ENCODE assay signal across 35 cellular contexts in genomic region chr7:78683566-78683965, GRCh38.
"Had no signal": no experiment of that assay in that cellular context is flagged by ENCODE, and none has a peak within 500 bp of the region (broad histone marks: within the 10 kb centered on the region; RNA-seq: fewer than 3 reads in every experiment).

No MANE protein-coding gene starts in this region.

- H3K4me3 Mint-ChIP-seq: activated CD4-positive, alpha-beta memory T cell treated with anti-CD3 and anti-CD28 coated beads for 36 hours; activated CD4-positive, alpha-beta T cell treated with anti-CD3 and anti-CD28 coated beads for 36 hours; activated CD4-positive, alpha-beta T cell treated with anti-CD3 and anti-CD28 coated beads, Interleukin-2, amount 10 ng/mL, durations not matched to agents 24 days and 14 days; activated CD8-positive, alpha-beta memory T cell treated with anti-CD3 and anti-CD28 coated beads, Interleukin-2, amount 10 ng/mL, durations not matched to agents 7 days and 5 days; activated CD8-positive, alpha-beta T cell treated with anti-CD3 and anti-CD28 coated beads, Interleukin-2, amount 10 ng/mL, durations not matched to agents 7 days and 5 days; activated naive CD4-positive, alpha-beta T cell treated with anti-CD3 and anti-CD28 coated beads for 36 hours; activated naive CD4-positive, alpha-beta T cell treated with anti-CD3 and anti-CD28 coated beads, Interleukin-2, amount 50 U/mL, for 24 hours; activated naive CD8-positive, alpha-beta T cell treated with anti-CD3 and anti-CD28 coated beads for 36 hours; activated naive CD8-positive, alpha-beta T cell treated with anti-CD3 and anti-CD28 coated beads, Interleukin-2, amount 50 U/mL, for 24 hours; activated T-helper 1 cell treated with anti-CD3 and anti-CD28 coated beads, Interleukin-12 subunit alpha, Interleukin-12 subunit beta, Interleukin-2, Interleukin-4 antibody, amounts not matched to agents 30 ng/mL and 10 ng/mL and 1 ng/mL, durations not matched to agents 14 hours and 24 hours and 36 hours; effector memory CD8-positive, alpha-beta T cell; T-helper 17 cell; T-helper 2 cell treated with Interferon-gamma antibody and Interleukin-4, amounts not matched to agents 5 μg/mL and 100 μg/mL, for 36 hours had no signal

- H3K36me3 Mint-ChIP-seq: activated CD4-positive, alpha-beta memory T cell treated with anti-CD3 and anti-CD28 coated beads for 36 hours; activated CD8-positive, alpha-beta memory T cell treated with anti-CD3 and anti-CD28 coated beads, Interleukin-2, amount 10 ng/mL, durations not matched to agents 7 days and 5 days; activated naive CD4-positive, alpha-beta T cell treated with anti-CD3 and anti-CD28 coated beads, Interleukin-2, amount 50 U/mL, for 24 hours; activated naive CD8-positive, alpha-beta T cell treated with anti-CD3 and anti-CD28 coated beads for 36 hours had no signal

- ATAC-seq: activated CD4-positive, alpha-beta T cell treated with anti-CD3 and anti-CD28 coated beads for 36 hours; activated CD8-positive, alpha-beta memory T cell treated with anti-CD3 and anti-CD28 coated beads, Interleukin-2, amount 10 ng/mL, durations not matched to agents 7 days and 5 days; activated CD8-positive, alpha-beta T cell treated with anti-CD3 and anti-CD28 coated beads, Interleukin-2, amount 10 ng/mL, durations not matched to agents 7 days and 5 days; activated naive CD8-positive, alpha-beta T cell treated with anti-CD3 and anti-CD28 coated beads, Interleukin-2, amount 50 U/mL, for 24 hours; body of pancreas; effector memory CD8-positive, alpha-beta T cell; foreskin keratinocyte; gastroesophageal sphincter; T-helper 17 cell had no signal

- H3K27me3 Mint-ChIP-seq: activated CD4-positive, alpha-beta memory T cell treated with anti-CD3 and anti-CD28 coated beads for 36 hours; activated CD4-positive, alpha-beta T cell treated with anti-CD3 and anti-CD28 coated beads for 36 hours; activated CD4-positive, alpha-beta T cell treated with anti-CD3 and anti-CD28 coated beads, Interleukin-2, amount 10 ng/mL, durations not matched to agents 24 days and 14 days; activated CD8-positive, alpha-beta memory T cell treated with anti-CD3 and anti-CD28 coated beads, Interleukin-2, amount 10 ng/mL, durations not matched to agents 7 days and 5 days; activated naive CD4-positive, alpha-beta T cell treated with anti-CD3 and anti-CD28 coated beads, Interleukin-2, amount 50 U/mL, for 24 hours; activated naive CD8-positive, alpha-beta T cell treated with anti-CD3 and anti-CD28 coated beads for 36 hours; activated naive CD8-positive, alpha-beta T cell treated with anti-CD3 and anti-CD28 coated beads, Interleukin-2, amount 50 U/mL, for 24 hours; effector memory CD8-positive, alpha-beta T cell; T-helper 17 cell had no signal

- H3K4me1 Mint-ChIP-seq: activated CD4-positive, alpha-beta T cell treated with anti-CD3 and anti-CD28 coated beads for 36 hours; activated CD4-positive, alpha-beta T cell treated with anti-CD3 and anti-CD28 coated beads, Interleukin-2, amount 10 ng/mL, durations not matched to agents 24 days and 14 days; activated CD8-positive, alpha-beta memory T cell treated with anti-CD3 and anti-CD28 coated beads, Interleukin-2, amount 10 ng/mL, durations not matched to agents 7 days and 5 days; activated naive CD4-positive, alpha-beta T cell treated with anti-CD3 and anti-CD28 coated beads, Interleukin-2, amount 50 U/mL, for 24 hours; activated naive CD8-positive, alpha-beta T cell treated with anti-CD3 and anti-CD28 coated beads for 36 hours; activated naive CD8-positive, alpha-beta T cell treated with anti-CD3 and anti-CD28 coated beads, Interleukin-2, amount 50 U/mL, for 24 hours; T-helper 17 cell had no signal

- DNase-seq: activated CD4-positive, alpha-beta memory T cell treated with anti-CD3 and anti-CD28 coated beads for 36 hours; activated CD4-positive, alpha-beta T cell treated with anti-CD3 and anti-CD28 coated beads for 36 hours; activated CD4-positive, alpha-beta T cell treated with anti-CD3 and anti-CD28 coated beads, Interleukin-2, amount 10 ng/mL, durations not matched to agents 24 days and 14 days; activated CD4-positive, CD25-positive, alpha-beta regulatory T cell; activated CD4-positive, CD25-positive, alpha-beta regulatory T cell treated with anti-CD3 and anti-CD28 coated beads, Interleukin-2, amount 50 U/mL, for 72 hours; activated CD8-positive, alpha-beta memory T cell treated with anti-CD3 and anti-CD28 coated beads, Interleukin-2, amount 10 ng/mL, durations not matched to agents 7 days and 5 days; activated CD8-positive, alpha-beta memory T cell treated with anti-CD3 and anti-CD28 coated beads, Interleukin-2, amount 50 U/mL, for 4 hours; activated CD8-positive, alpha-beta T cell treated with anti-CD3 and anti-CD28 coated beads, Interleukin-2, amount 10 ng/mL, durations not matched to agents 7 days and 5 days; activated effector memory CD4-positive, alpha-beta T cell treated with anti-CD3 and anti-CD28 coated beads, Interleukin-2, amount 50 U/mL, for 16 hours; activated naive CD4-positive, alpha-beta T cell treated with anti-CD3 and anti-CD28 coated beads for 36 hours; activated naive CD8-positive, alpha-beta T cell treated with anti-CD3 and anti-CD28 coated beads for 36 hours; activated naive CD8-positive, alpha-beta T cell treated with anti-CD3 and anti-CD28 coated beads, Interleukin-2, amount 50 U/mL, for 24 hours; activated T-cell treated with anti-CD3 and anti-CD28 coated beads, Interleukin-2, amount 50 U/mL, for 1 hour; activated T-cell treated with anti-CD3 and anti-CD28 coated beads, Interleukin-2, amount 50 U/mL, for 48 hours; adrenal gland; amygdala; aorta; body of pancreas; caudate nucleus; cortex of kidney; dermis blood vessel endothelial cell; effector CD4-positive, alpha-beta T cell; effector memory CD8-positive, alpha-beta T cell; erythroblast; foreskin keratinocyte; head of caudate nucleus; T-helper 1 cell; T-helper 17 cell; T1000; WERI-Rb-1 had no signal

- H3K27ac Mint-ChIP-seq: activated CD4-positive, alpha-beta memory T cell treated with anti-CD3 and anti-CD28 coated beads for 36 hours; activated CD4-positive, alpha-beta T cell treated with anti-CD3 and anti-CD28 coated beads for 36 hours; activated CD4-positive, alpha-beta T cell treated with anti-CD3 and anti-CD28 coated beads, Interleukin-2, amount 10 ng/mL, durations not matched to agents 24 days and 14 days; activated CD8-positive, alpha-beta memory T cell treated with anti-CD3 and anti-CD28 coated beads, Interleukin-2, amount 10 ng/mL, durations not matched to agents 7 days and 5 days; activated CD8-positive, alpha-beta T cell treated with anti-CD3 and anti-CD28 coated beads, Interleukin-2, amount 10 ng/mL, durations not matched to agents 7 days and 5 days; activated naive CD4-positive, alpha-beta T cell treated with anti-CD3 and anti-CD28 coated beads for 36 hours; activated naive CD4-positive, alpha-beta T cell treated with anti-CD3 and anti-CD28 coated beads, Interleukin-2, amount 50 U/mL, for 24 hours; activated naive CD8-positive, alpha-beta T cell treated with anti-CD3 and anti-CD28 coated beads for 36 hours; activated naive CD8-positive, alpha-beta T cell treated with anti-CD3 and anti-CD28 coated beads, Interleukin-2, amount 50 U/mL, for 24 hours; activated T-helper 1 cell treated with anti-CD3 and anti-CD28 coated beads, Interleukin-12 subunit alpha, Interleukin-12 subunit beta, Interleukin-2, Interleukin-4 antibody, amounts not matched to agents 30 ng/mL and 10 ng/mL and 1 ng/mL, durations not matched to agents 14 hours and 24 hours and 36 hours; activated T-helper 2 cell treated with anti-CD3 and anti-CD28 coated beads, Interferon-gamma antibody, Interleukin-2, Interleukin-4, amounts not matched to agents 10 μg/mL and 5 μg/mL and 100 μg/mL, durations not matched to agents 14 hours and 24 hours and 36 hours; effector memory CD8-positive, alpha-beta T cell; T-helper 17 cell; T-helper 2 cell treated with Interferon-gamma antibody and Interleukin-4, amounts not matched to agents 5 μg/mL and 100 μg/mL, for 36 hours had no signal

- H3K9me3 Mint-ChIP-seq: activated CD4-positive, alpha-beta T cell treated with anti-CD3 and anti-CD28 coated beads, Interleukin-2, amount 10 ng/mL, durations not matched to agents 24 days and 14 days; activated naive CD4-positive, alpha-beta T cell treated with anti-CD3 and anti-CD28 coated beads for 36 hours; activated naive CD8-positive, alpha-beta T cell treated with anti-CD3 and anti-CD28 coated beads for 36 hours; activated naive CD8-positive, alpha-beta T cell treated with anti-CD3 and anti-CD28 coated beads, Interleukin-2, amount 50 U/mL, for 24 hours; activated T-helper 1 cell treated with anti-CD3 and anti-CD28 coated beads, Interleukin-12 subunit alpha, Interleukin-12 subunit beta, Interleukin-2, Interleukin-4 antibody, amounts not matched to agents 30 ng/mL and 10 ng/mL and 1 ng/mL, durations not matched to agents 14 hours and 24 hours and 36 hours; activated T-helper 2 cell treated with anti-CD3 and anti-CD28 coated beads, Interferon-gamma antibody, Interleukin-2, Interleukin-4, amounts not matched to agents 10 μg/mL and 5 μg/mL and 100 μg/mL, durations not matched to agents 14 hours and 24 hours and 36 hours; T-helper 2 cell treated with Interferon-gamma antibody and Interleukin-4, amounts not matched to agents 5 μg/mL and 100 μg/mL, for 36 hours had no signal
